In genomic region chr4:98433608-98434198, GRCh38 we compare ENCODE assay signal across 20 cellular contexts.
"Had no signal": no experiment of that assay in that cellular context is flagged by ENCODE, and none has a peak within 500 bp of the region (broad histone marks: within the 10 kb centered on the region; RNA-seq: fewer than 3 reads in every experiment).

No MANE protein-coding gene starts in this region.

- H3K27ac Mint-ChIP-seq: activated CD4-positive, alpha-beta memory T cell treated with anti-CD3 and anti-CD28 coated beads for 36 hours; activated CD4-positive, alpha-beta T cell treated with anti-CD3 and anti-CD28 coated beads for 36 hours; activated CD8-positive, alpha-beta memory T cell treated with anti-CD3 and anti-CD28 coated beads, Interleukin-2, amount 10 ng/mL, durations not matched to agents 7 days and 5 days; activated naive CD4-positive, alpha-beta T cell treated with anti-CD3 and anti-CD28 coated beads, Interleukin-2, amount 50 U/mL, for 24 hours; endodermal cell; memory B cell had no signal

- H3K27me3 ChIP-seq: adrenal gland, dorsolateral prefrontal cortex, left lung, neutrophil, tibial artery, uterus had no signal

- H3K9me3 Mint-ChIP-seq: activated CD4-positive, alpha-beta memory T cell treated with anti-CD3 and anti-CD28 coated beads for 36 hours; activated naive CD4-positive, alpha-beta T cell treated with anti-CD3 and anti-CD28 coated beads, Interleukin-2, amount 50 U/mL, for 24 hours; activated T-cell treated with anti-CD3 and anti-CD28 coated beads, Interleukin-2, amount 50 U/mL, for 24 hours; endodermal cell; memory B cell; naive thymus-derived CD8-positive, alpha-beta T cell had no signal

- H3K4me3 ChIP-seq: adrenal gland, dorsolateral prefrontal cortex, left lung, skin epidermis, tibial artery, uterus had no signal

- H3K36me3 ChIP-seq: uterus had no signal

- H3K4me3 Mint-ChIP-seq: activated CD4-positive, alpha-beta memory T cell treated with anti-CD3 and anti-CD28 coated beads for 36 hours; activated CD4-positive, alpha-beta T cell treated with anti-CD3 and anti-CD28 coated beads for 36 hours; activated CD8-positive, alpha-beta memory T cell treated with anti-CD3 and anti-CD28 coated beads, Interleukin-2, amount 10 ng/mL, durations not matched to agents 7 days and 5 days; activated naive CD4-positive, alpha-beta T cell treated with anti-CD3 and anti-CD28 coated beads, Interleukin-2, amount 50 U/mL, for 24 hours; activated T-cell treated with anti-CD3 and anti-CD28 coated beads, Interleukin-2, amount 50 U/mL, for 24 hours; endodermal cell; memory B cell; naive thymus-derived CD8-positive, alpha-beta T cell had no signal

- H3K27ac ChIP-seq: adrenal gland, left lung, neutrophil, skin epidermis, tibial artery, uterus had no signal

- H3K9me3 ChIP-seq: adrenal gland, left lung, neutrophil, tibial artery, uterus had no signal

- H3K4me1 ChIP-seq: adrenal gland, tibial artery, uterus had no signal

- ATAC-seq: activated CD4-positive, alpha-beta T cell treated with anti-CD3 and anti-CD28 coated beads for 36 hours; activated CD8-positive, alpha-beta memory T cell treated with anti-CD3 and anti-CD28 coated beads, Interleukin-2, amount 10 ng/mL, durations not matched to agents 7 days and 5 days; left lung; naive thymus-derived CD8-positive, alpha-beta T cell; right cardiac atrium had no signal

- H3K4me1 Mint-ChIP-seq: activated naive CD4-positive, alpha-beta T cell treated with anti-CD3 and anti-CD28 coated beads, Interleukin-2, amount 50 U/mL, for 24 hours; endodermal cell; memory B cell; naive thymus-derived CD8-positive, alpha-beta T cell had no signal

- DNase-seq: activated CD4-positive, alpha-beta memory T cell treated with anti-CD3 and anti-CD28 coated beads for 36 hours; activated CD4-positive, alpha-beta T cell treated with anti-CD3 and anti-CD28 coated beads for 36 hours; activated CD8-positive, alpha-beta memory T cell treated with anti-CD3 and anti-CD28 coated beads, Interleukin-2, amount 10 ng/mL, durations not matched to agents 7 days and 5 days; activated T-cell treated with anti-CD3 and anti-CD28 coated beads, Interleukin-2, amount 50 U/mL, for 24 hours; adrenal gland; dorsolateral prefrontal cortex; endodermal cell; kidney; left lung; naive thymus-derived CD8-positive, alpha-beta T cell; right cardiac atrium; stimulated activated CD4-positive, alpha-beta T cell treated with anti-CD3 and anti-CD28 coated beads, Interleukin-15, amount 100 ng/mL, for 24 hours; stimulated activated CD4-positive, alpha-beta T cell treated with anti-CD3 and anti-CD28 coated beads, Interleukin-4, amount 100 ng/mL, for 1 hour; stimulated activated naive CD4-positive, alpha-beta T cell; tibial artery; uterus had no signal
